1 cellular context compared by ENCODE assay signal in the genomic region with DNA sequence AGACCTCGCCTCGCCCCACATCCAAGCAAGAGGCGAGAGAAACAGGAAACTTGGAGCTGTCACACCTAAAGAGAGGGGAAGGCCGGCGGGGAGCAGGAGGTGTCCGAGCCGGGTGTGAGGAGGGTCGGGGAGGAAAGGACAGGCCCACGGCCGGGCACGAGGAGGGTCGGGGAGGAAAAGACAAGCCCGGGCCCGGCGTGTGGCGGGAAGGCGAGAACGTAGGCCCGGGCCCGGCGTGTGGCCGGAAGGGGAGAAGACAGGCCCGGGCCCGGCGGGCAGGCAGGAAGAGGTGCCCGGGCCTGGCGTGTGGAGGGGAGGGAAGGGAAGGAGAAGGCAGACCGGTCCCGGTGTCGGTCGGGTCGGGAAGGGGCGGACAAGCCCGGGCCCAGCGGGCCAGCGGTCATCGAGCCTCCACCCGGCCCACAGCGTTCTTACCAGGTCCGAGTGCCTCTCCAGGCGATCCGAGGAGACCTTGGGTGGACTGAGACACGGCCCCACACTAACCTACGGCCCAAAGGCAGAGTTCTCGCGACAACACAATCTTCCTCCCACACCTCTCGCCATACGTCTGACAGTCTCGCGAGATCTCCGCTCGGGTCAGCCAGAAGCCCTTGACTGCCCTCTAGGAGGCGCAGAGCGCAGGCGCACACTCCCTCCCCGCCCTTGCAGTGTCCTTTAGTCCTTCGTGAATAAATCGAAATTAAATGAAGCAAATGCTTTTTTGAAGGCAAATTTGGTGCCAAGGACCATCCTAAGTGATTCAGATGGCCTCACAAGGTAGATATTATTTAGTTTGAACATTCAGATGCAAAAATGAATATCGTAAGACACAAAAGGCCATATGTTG.
TF ChIP-seq lines count a peak whose summit lies in the region.

TSS of gene NCOA4 (minus strand) at position 533 of the 847 bp plus-strand sequence. CDS start 13,943 bp downstream, outside the sequence.

TF ChIP-seq in K562, 482 proteins besides CTCF, POLR2A, EP300 and RAD21 (continued from another document and continues in another):
- TF ChIP-seq PBX2 (CRISPR knock-in tag; IDR thresholded peaks at IDR 0.05; ENCODE audit: low read depth) (no peak), PBX2 (tag; conservative IDR thresholded peaks at IDR 0.05; ENCODE audit: low read depth) (no peak), IRF9 (tag; IDR thresholded peaks at IDR 0.05) (no peak), EP400 (IDR thresholded peaks at IDR 0.05) (peak; percentile 80; the same call in 1 of the 2 replicates), BRD4 (IDR thresholded peaks at IDR 0.05) (no peak), FOXJ3 (CRISPR knock-in tag; IDR thresholded peaks at IDR 0.05) (no peak), PYGO2 (tag; IDR thresholded peaks at IDR 0.05) (peak; percentile 31; the same call in 1 of the 2 replicates), FOXP1 (CRISPR knock-in tag; IDR thresholded peaks at IDR 0.05) (no peak), NFE2 (IDR thresholded peaks at IDR 0.05; ENCODE audit: low read depth) (no peak), ILF3 (IDR thresholded peaks at IDR 0.05; ENCODE audit: borderline replicate concordance) (no peak), ZNF274 (IDR thresholded peaks at IDR 0.05; ENCODE audit: borderline replicate concordance, low read depth, low read length) (no peak), PHF20 (IDR thresholded peaks at IDR 0.05; ENCODE audit: partially characterized antibody) (peak; percentile 86), SMARCC2 (IDR thresholded peaks at IDR 0.05; ENCODE audit: low read depth) (no peak), ZNF24 (IDR thresholded peaks at IDR 0.05) (no peak), MTA1 (IDR thresholded peaks at IDR 0.05; ENCODE audit: borderline replicate concordance) (no peak), NFIX (CRISPR knock-in tag; IDR thresholded peaks at IDR 0.05; ENCODE audit: low read depth) (no peak), ZNF780A (CRISPR knock-in tag; IDR thresholded peaks at IDR 0.05) (no peak), HNRNPL (IDR thresholded peaks at IDR 0.05; ENCODE audit: low read depth, low read length) (no peak), ETS2 (tag; IDR thresholded peaks at IDR 0.05; ENCODE audit: borderline replicate concordance, poor library complexity, severe bottlenecking) (peak; percentile 41), DIDO1 (tag; IDR thresholded peaks at IDR 0.05; ENCODE audit: low read depth) (peak; percentile 65; the same call in 1 of the 2 replicates), CBX1 (IDR thresholded peaks at IDR 0.05; ENCODE audit: low read depth) (0 out of 2 replicates have a peak, but pooled peaks have one; percentile 48), FOXP4 (CRISPR knock-in tag; IDR thresholded peaks at IDR 0.05; ENCODE audit: borderline replicate concordance) (no peak), STAG1 (CRISPR knock-in tag; IDR thresholded peaks at IDR 0.05; ENCODE audit: borderline replicate concordance) (no peak), SRF (CRISPR knock-in tag; IDR thresholded peaks at IDR 0.05) (no peak), RHOXF2B (CRISPR knock-in tag; conservative IDR thresholded peaks at IDR 0.05) (no peak), MAFK (IDR thresholded peaks at IDR 0.05; ENCODE audit: low read length) (no peak), STAT5A (IDR thresholded peaks at IDR 0.05; ENCODE audit: borderline replicate concordance, low read length) (no peak), ARID4B (CRISPR knock-in tag; IDR thresholded peaks at IDR 0.05) (peak; percentile 87), FOXO4 (CRISPR knock-in tag; IDR thresholded peaks at IDR 0.05) (no peak), RBM14 (IDR thresholded peaks at IDR 0.05; ENCODE audit: borderline replicate concordance, insufficient read depth, low read depth, low read length) (no peak), ERF (CRISPR knock-in tag; IDR thresholded peaks at IDR 0.05) (peak; percentile 82), PATZ1 (CRISPR knock-in tag; IDR thresholded peaks at IDR 0.05; ENCODE audit: borderline replicate concordance) (no peak)
- TF ChIP-seq, protein P1, sequence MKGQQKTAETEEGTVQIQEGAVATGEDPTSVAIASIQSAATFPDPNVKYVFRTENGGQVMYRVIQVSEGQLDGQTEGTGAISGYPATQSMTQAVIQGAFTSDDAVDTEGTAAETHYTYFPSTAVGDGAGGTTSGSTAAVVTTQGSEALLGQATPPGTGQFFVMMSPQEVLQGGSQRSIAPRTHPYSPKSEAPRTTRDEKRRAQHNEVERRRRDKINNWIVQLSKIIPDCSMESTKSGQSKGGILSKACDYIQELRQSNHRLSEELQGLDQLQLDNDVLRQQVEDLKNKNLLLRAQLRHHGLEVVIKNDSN (CRISPR knock-in tag; IDR thresholded peaks at IDR 0.05), result 0 out of 2 replicates have a peak, but pooled peaks have one; percentile 33
- TF ChIP-seq, protein P2, sequence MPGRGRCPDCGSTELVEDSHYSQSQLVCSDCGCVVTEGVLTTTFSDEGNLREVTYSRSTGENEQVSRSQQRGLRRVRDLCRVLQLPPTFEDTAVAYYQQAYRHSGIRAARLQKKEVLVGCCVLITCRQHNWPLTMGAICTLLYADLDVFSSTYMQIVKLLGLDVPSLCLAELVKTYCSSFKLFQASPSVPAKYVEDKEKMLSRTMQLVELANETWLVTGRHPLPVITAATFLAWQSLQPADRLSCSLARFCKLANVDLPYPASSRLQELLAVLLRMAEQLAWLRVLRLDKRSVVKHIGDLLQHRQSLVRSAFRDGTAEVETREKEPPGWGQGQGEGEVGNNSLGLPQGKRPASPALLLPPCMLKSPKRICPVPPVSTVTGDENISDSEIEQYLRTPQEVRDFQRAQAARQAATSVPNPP (IDR thresholded peaks at IDR 0.05; ENCODE audit: borderline replicate concordance, insufficient read depth, insufficient read length), result no peak
- TF ChIP-seq, protein P3, sequence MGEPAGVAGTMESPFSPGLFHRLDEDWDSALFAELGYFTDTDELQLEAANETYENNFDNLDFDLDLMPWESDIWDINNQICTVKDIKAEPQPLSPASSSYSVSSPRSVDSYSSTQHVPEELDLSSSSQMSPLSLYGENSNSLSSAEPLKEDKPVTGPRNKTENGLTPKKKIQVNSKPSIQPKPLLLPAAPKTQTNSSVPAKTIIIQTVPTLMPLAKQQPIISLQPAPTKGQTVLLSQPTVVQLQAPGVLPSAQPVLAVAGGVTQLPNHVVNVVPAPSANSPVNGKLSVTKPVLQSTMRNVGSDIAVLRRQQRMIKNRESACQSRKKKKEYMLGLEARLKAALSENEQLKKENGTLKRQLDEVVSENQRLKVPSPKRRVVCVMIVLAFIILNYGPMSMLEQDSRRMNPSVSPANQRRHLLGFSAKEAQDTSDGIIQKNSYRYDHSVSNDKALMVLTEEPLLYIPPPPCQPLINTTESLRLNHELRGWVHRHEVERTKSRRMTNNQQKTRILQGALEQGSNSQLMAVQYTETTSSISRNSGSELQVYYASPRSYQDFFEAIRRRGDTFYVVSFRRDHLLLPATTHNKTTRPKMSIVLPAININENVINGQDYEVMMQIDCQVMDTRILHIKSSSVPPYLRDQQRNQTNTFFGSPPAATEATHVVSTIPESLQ (CRISPR knock-in tag; IDR thresholded peaks at IDR 0.05), result peak; percentile 96
- TF ChIP-seq, protein P4, sequence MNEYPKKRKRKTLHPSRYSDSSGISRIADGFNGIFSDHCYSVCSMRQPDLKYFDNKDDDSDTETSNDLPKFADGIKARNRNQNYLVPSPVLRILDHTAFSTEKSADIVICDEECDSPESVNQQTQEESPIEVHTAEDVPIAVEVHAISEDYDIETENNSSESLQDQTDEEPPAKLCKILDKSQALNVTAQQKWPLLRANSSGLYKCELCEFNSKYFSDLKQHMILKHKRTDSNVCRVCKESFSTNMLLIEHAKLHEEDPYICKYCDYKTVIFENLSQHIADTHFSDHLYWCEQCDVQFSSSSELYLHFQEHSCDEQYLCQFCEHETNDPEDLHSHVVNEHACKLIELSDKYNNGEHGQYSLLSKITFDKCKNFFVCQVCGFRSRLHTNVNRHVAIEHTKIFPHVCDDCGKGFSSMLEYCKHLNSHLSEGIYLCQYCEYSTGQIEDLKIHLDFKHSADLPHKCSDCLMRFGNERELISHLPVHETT (CRISPR knock-in tag; conservative IDR thresholded peaks at IDR 0.05 in 1 of 2, IDR thresholded peaks at IDR 0.05 in 1 of 2), result 0 out of 4 replicates have a peak, but pooled peaks of 1 of the 2 experiments have one; percentile 18
